23 cellular contexts compared by ENCODE assay signal in genomic region chr5:86862093-86862492, GRCh38.
"Had no signal": no experiment of that assay in that cellular context is flagged by ENCODE, and none has a peak within 500 bp of the region (broad histone marks: within the 10 kb centered on the region; RNA-seq: fewer than 3 reads in every experiment).

No MANE protein-coding gene starts in this region.

- H3K27me3 ChIP-seq: ascending aorta, body of pancreas had no signal

- H3K27ac ChIP-seq: ascending aorta, body of pancreas, KMS-11, PC-9 had no signal

- H3K4me1 ChIP-seq: ascending aorta, body of pancreas had no signal

- H3K36me3 Mint-ChIP-seq: activated CD4-positive, alpha-beta memory T cell treated with anti-CD3 and anti-CD28 coated beads for 36 hours; activated naive CD4-positive, alpha-beta T cell treated with anti-CD3 and anti-CD28 coated beads, Interleukin-2, amount 50 U/mL, for 72 hours had no signal

- DNase-seq: activated CD4-positive, alpha-beta memory T cell treated with anti-CD3 and anti-CD28 coated beads for 36 hours; activated CD4-positive, alpha-beta T cell treated with anti-CD3 and anti-CD28 coated beads, Interleukin-2, amount 10 ng/mL, durations not matched to agents 7 days and 5 days; activated CD4-positive, CD25-positive, alpha-beta regulatory T cell; activated CD8-positive, alpha-beta memory T cell treated with anti-CD3 and anti-CD28 coated beads for 24 hours; activated effector memory CD4-positive, alpha-beta T cell treated with anti-CD3 and anti-CD28 coated beads, Interleukin-2, amount 50 U/mL, for 16 hours; activated naive CD4-positive, alpha-beta T cell treated with Interleukin-2 at 50 U/mL for 16 hours; activated naive CD8-positive, alpha-beta T cell treated with anti-CD3 and anti-CD28 coated beads, Interleukin-2, amount 50 U/mL, for 24 hours; activated T-cell treated with anti-CD3 and anti-CD28 coated beads, Interleukin-2, amount 50 U/mL, for 4 hours; amniotic stem cell; body of pancreas; NCI-H1092; NCI-H1417; NCI-H1930; NCI-H2107; NCI-H510A; PC-9; SHP77 treated with DMSO at 0.1 percent for 48 hours; T-helper 2 cell; T1000 had no signal

- H3K4me1 Mint-ChIP-seq: activated CD4-positive, alpha-beta T cell treated with anti-CD3 and anti-CD28 coated beads, Interleukin-2, amount 10 ng/mL, durations not matched to agents 7 days and 5 days; activated naive CD8-positive, alpha-beta T cell treated with anti-CD3 and anti-CD28 coated beads, Interleukin-2, amount 50 U/mL, for 24 hours; central memory CD8-positive, alpha-beta T cell had no signal

- H3K36me3 ChIP-seq: ascending aorta had no signal

- H3K27ac Mint-ChIP-seq: activated CD4-positive, alpha-beta memory T cell treated with anti-CD3 and anti-CD28 coated beads for 36 hours; activated CD4-positive, alpha-beta T cell treated with anti-CD3 and anti-CD28 coated beads, Interleukin-2, amount 10 ng/mL, durations not matched to agents 7 days and 5 days; activated naive CD4-positive, alpha-beta T cell treated with anti-CD3 and anti-CD28 coated beads, Interleukin-2, amount 50 U/mL, for 72 hours; activated naive CD8-positive, alpha-beta T cell treated with anti-CD3 and anti-CD28 coated beads, Interleukin-2, amount 50 U/mL, for 24 hours had no signal

- H3K4me3 ChIP-seq: ascending aorta, body of pancreas, PC-9 had no signal

- H3K4me3 Mint-ChIP-seq: activated CD4-positive, alpha-beta memory T cell treated with anti-CD3 and anti-CD28 coated beads for 36 hours; activated CD4-positive, alpha-beta T cell treated with anti-CD3 and anti-CD28 coated beads, Interleukin-2, amount 10 ng/mL, durations not matched to agents 7 days and 5 days; activated naive CD8-positive, alpha-beta T cell treated with anti-CD3 and anti-CD28 coated beads, Interleukin-2, amount 50 U/mL, for 24 hours; activated T-cell treated with anti-CD3 and anti-CD28 coated beads, Interleukin-2, amount 50 U/mL, for 4 hours; central memory CD8-positive, alpha-beta T cell had no signal

- ATAC-seq: activated naive CD4-positive, alpha-beta T cell treated with anti-CD3 and anti-CD28 coated beads, Interleukin-2, amount 50 U/mL, for 72 hours; activated naive CD8-positive, alpha-beta T cell treated with anti-CD3 and anti-CD28 coated beads, Interleukin-2, amount 50 U/mL, for 24 hours; activated T-cell treated with anti-CD3 and anti-CD28 coated beads, Interleukin-2, amount 50 U/mL, for 4 hours; body of pancreas had no signal

- H3K9me3 Mint-ChIP-seq: activated CD4-positive, alpha-beta memory T cell treated with anti-CD3 and anti-CD28 coated beads for 36 hours; activated CD4-positive, alpha-beta T cell treated with anti-CD3 and anti-CD28 coated beads, Interleukin-2, amount 10 ng/mL, durations not matched to agents 7 days and 5 days; activated naive CD4-positive, alpha-beta T cell treated with anti-CD3 and anti-CD28 coated beads, Interleukin-2, amount 50 U/mL, for 72 hours; activated naive CD8-positive, alpha-beta T cell treated with anti-CD3 and anti-CD28 coated beads, Interleukin-2, amount 50 U/mL, for 24 hours; activated T-cell treated with anti-CD3 and anti-CD28 coated beads, Interleukin-2, amount 50 U/mL, for 4 hours; central memory CD8-positive, alpha-beta T cell had no signal

- H3K9me3 ChIP-seq: ascending aorta, body of pancreas had no signal
